Comparison of ENCODE assay signal across 1 cellular context in the genomic region with DNA sequence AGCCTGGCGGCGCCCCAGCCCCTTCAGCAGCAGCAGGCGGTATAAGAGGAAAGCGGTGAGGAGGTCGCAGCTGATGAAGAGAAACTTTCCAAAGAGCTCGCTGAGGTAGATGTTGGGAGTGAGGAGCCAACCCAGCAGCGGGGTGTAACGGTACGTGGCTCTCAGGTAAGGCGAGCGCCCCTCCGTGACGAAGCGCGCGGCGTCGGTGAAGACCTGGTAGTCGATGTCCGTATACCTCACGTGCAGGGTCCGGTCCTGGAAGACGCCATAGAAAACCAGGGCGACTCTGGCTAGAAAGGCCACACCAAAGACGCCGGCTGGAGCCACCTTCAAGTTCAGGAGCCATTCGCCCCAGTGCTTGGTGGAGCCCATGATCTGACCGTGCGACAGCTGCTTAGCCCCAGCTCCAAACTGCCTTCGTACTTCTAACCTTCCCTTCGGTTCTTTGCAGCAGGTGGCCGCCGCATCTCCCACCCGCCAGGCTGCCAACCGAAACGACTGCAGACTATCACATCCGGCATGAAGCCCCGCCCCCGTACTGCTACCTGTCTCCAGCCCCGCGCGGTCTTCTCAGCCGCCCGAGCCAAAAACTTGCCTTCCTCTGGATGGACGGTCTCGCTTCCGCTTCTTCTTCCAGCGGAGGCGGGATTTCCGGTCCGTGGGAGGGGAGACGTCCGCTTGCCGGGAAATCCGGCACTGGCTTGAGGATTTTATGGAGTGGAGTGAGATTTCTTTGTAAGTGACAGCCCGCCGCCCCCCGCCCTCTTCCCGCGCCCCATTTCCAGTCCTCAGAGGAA.
TF ChIP-seq lines count a peak whose summit lies in the region.

A gene (minus strand): TSS at position 623 of the 797 bp plus-strand sequence. CDS start 251 bp downstream, at position 372.

TF ChIP-seq in HepG2, 621 proteins besides CTCF, POLR2A, EP300 and RAD21 (continued from another document):
- TF ChIP-seq, protein P1, sequence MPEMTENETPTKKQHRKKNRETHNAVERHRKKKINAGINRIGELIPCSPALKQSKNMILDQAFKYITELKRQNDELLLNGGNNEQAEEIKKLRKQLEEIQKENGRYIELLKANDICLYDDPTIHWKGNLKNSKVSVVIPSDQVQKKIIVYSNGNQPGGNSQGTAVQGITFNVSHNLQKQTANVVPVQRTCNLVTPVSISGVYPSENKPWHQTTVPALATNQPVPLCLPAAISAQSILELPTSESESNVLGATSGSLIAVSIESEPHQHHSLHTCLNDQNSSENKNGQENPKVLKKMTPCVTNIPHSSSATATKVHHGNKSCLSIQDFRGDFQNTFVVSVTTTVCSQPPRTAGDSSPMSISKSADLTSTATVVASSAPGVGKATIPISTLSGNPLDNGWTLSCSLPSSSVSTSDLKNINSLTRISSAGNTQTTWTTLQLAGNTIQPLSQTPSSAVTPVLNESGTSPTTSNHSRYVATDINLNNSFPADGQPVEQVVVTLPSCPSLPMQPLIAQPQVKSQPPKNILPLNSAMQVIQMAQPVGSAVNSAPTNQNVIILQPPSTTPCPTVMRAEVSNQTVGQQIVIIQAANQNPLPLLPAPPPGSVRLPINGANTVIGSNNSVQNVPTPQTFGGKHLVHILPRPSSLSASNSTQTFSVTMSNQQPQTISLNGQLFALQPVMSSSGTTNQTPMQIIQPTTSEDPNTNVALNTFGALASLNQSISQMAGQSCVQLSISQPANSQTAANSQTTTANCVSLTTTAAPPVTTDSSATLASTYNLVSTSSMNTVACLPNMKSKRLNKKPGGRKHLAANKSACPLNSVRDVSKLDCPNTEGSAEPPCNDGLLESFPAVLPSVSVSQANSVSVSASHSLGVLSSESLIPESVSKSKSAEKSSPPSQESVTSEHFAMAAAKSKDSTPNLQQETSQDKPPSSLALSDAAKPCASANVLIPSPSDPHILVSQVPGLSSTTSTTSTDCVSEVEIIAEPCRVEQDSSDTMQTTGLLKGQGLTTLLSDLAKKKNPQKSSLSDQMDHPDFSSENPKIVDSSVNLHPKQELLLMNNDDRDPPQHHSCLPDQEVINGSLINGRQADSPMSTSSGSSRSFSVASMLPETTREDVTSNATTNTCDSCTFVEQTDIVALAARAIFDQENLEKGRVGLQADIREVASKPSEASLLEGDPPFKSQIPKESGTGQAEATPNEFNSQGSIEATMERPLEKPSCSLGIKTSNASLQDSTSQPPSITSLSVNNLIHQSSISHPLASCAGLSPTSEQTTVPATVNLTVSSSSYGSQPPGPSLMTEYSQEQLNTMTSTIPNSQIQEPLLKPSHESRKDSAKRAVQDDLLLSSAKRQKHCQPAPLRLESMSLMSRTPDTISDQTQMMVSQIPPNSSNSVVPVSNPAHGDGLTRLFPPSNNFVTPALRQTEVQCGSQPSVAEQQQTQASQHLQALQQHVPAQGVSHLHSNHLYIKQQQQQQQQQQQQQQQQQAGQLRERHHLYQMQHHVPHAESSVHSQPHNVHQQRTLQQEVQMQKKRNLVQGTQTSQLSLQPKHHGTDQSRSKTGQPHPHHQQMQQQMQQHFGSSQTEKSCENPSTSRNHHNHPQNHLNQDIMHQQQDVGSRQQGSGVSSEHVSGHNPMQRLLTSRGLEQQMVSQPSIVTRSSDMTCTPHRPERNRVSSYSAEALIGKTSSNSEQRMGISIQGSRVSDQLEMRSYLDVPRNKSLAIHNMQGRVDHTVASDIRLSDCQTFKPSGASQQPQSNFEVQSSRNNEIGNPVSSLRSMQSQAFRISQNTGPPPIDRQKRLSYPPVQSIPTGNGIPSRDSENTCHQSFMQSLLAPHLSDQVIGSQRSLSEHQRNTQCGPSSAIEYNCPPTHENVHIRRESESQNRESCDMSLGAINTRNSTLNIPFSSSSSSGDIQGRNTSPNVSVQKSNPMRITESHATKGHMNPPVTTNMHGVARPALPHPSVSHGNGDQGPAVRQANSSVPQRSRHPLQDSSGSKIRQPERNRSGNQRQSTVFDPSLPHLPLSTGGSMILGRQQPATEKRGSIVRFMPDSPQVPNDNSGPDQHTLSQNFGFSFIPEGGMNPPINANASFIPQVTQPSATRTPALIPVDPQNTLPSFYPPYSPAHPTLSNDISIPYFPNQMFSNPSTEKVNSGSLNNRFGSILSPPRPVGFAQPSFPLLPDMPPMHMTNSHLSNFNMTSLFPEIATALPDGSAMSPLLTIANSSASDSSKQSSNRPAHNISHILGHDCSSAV (CRISPR knock-in tag; IDR thresholded peaks at IDR 0.05; ENCODE audit: borderline replicate concordance), result no peak
- 0 out of 2 replicates have a peak, but pooled peaks have one; percentile 52 for TF ChIP-seq TP53 (CRISPR knock-in tag; conservative IDR thresholded peaks at IDR 0.05)
- no peak for TF ChIP-seq ZNF12 (CRISPR knock-in tag; IDR thresholded peaks at IDR 0.05)
- TF ChIP-seq, protein P2, sequence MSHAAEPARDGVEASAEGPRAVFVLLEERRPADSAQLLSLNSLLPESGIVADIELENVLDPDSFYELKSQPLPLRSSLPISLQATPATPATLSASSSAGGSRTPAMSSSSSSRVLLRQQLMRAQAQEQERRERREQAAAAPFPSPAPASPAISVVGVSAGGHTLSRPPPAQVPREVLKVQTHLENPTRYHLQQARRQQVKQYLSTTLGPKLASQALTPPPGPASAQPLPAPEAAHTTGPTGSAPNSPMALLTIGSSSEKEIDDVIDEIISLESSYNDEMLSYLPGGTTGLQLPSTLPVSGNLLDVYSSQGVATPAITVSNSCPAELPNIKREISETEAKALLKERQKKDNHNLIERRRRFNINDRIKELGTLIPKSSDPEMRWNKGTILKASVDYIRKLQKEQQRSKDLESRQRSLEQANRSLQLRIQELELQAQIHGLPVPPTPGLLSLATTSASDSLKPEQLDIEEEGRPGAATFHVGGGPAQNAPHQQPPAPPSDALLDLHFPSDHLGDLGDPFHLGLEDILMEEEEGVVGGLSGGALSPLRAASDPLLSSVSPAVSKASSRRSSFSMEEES (CRISPR knock-in tag; IDR thresholded peaks at IDR 0.05), result no peak
- TF ChIP-seq KDM3A (CRISPR knock-in tag; IDR thresholded peaks at IDR 0.05; ENCODE audit: low read depth), result 0 out of 2 replicates have a peak, but pooled peaks have one; percentile 41
- no peak; the same call in 1 of the 2 replicates for TF ChIP-seq ZFP1 (CRISPR knock-in tag; IDR thresholded peaks at IDR 0.05)
- TF ChIP-seq MIER2 (CRISPR knock-in tag; IDR thresholded peaks at IDR 0.05), result no peak
- TF ChIP-seq, protein P3, sequence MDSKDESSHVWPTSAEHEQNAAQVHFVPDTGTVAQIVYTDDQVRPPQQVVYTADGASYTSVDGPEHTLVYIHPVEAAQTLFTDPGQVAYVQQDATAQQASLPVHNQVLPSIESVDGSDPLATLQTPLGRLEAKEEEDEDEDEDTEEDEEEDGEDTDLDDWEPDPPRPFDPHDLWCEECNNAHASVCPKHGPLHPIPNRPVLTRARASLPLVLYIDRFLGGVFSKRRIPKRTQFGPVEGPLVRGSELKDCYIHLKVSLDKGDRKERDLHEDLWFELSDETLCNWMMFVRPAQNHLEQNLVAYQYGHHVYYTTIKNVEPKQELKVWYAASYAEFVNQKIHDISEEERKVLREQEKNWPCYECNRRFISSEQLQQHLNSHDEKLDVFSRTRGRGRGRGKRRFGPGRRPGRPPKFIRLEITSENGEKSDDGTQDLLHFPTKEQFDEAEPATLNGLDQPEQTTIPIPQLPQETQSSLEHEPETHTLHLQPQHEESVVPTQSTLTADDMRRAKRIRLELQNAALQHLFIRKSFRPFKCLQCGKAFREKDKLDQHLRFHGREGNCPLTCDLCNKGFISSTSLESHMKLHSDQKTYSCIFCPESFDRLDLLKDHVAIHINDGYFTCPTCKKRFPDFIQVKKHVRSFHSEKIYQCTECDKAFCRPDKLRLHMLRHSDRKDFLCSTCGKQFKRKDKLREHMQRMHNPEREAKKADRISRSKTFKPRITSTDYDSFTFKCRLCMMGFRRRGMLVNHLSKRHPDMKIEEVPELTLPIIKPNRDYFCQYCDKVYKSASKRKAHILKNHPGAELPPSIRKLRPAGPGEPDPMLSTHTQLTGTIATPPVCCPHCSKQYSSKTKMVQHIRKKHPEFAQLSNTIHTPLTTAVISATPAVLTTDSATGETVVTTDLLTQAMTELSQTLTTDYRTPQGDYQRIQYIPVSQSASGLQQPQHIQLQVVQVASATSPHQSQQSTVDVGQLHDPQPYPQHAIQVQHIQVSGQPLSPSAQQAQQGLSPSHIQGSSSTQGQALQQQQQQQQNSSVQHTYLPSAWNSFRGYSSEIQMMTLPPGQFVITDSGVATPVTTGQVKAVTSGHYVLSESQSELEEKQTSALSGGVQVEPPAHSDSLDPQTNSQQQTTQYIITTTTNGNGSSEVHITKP (CRISPR knock-in tag; IDR thresholded peaks at IDR 0.05; ENCODE audit: low read depth), result no peak
- TF ChIP-seq, protein P4, sequence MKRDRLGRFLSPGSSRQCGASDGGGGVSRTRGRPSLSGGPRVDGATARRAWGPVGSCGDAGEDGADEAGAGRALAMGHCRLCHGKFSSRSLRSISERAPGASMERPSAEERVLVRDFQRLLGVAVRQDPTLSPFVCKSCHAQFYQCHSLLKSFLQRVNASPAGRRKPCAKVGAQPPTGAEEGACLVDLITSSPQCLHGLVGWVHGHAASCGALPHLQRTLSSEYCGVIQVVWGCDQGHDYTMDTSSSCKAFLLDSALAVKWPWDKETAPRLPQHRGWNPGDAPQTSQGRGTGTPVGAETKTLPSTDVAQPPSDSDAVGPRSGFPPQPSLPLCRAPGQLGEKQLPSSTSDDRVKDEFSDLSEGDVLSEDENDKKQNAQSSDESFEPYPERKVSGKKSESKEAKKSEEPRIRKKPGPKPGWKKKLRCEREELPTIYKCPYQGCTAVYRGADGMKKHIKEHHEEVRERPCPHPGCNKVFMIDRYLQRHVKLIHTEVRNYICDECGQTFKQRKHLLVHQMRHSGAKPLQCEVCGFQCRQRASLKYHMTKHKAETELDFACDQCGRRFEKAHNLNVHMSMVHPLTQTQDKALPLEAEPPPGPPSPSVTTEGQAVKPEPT (CRISPR knock-in tag; IDR thresholded peaks at IDR 0.05; ENCODE audit: low read depth), result no peak
- TF ChIP-seq ZNF136 (CRISPR knock-in tag; IDR thresholded peaks at IDR 0.05; ENCODE audit: low read depth), result no peak
